In the genomic region with DNA sequence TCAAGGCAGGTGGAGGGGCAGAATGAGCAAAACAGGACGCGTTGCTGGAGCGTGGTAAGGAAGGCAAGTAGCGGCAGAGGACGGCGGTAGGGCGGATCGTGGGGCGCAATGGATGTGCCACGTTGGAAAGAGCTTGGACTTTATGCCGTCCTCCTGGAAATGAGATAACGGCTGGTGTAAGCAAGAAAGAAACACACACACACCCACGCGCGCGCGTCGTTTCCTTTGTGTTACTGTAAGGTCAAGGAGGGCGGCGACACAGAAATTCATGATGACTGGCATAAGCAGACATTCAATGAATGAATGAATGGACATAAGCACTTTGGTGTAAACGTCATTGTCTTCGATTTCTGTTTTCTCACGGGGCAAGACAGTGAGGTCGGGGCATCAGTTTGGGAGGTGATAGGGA, we compare ENCODE assay signal across 8 cellular contexts. TPM values are rescaled to one million over a fixed set of nuclear protein-coding genes. Genes with fewer than 3 reads are reported as not detected.
DNase-seq lines count a peak whose midpoint lies in the region; ATAC-seq, FAIRE-seq and TF ChIP-seq lines count a peak whose summit lies in the region.

No MANE protein-coding gene starts in this region.

- DNase-seq in NCI-H1417 (lab: John Stamatoyannopoulos, UW) (peak; percentile 21 to 69 (median 49)), NCI-H1417 treated with DMSO at 0.1 percent for 48 hours (lab: John Stamatoyannopoulos, UW) (no peak), body of pancreas (peak; percentile 36 to 64 (median 53)), keratinocyte (ENCODE audit: low read depth, low spot score) (no peak), AG08395 (ENCODE audit: low spot score) (no peak), NCI-H526 (lab: John Stamatoyannopoulos, UW) (no peak)
- peak; percentile 66 to 72 for DNase-seq in stimulated activated CD4-positive, alpha-beta T cell treated with anti-CD3 and anti-CD28 coated beads, Interleukin-2, amount 100 ng/mL, for 24 hours

- H3K9me3 ChIP-seq in body of pancreas = no peaks in the 10 kb centered on the region
- no peaks in the 10 kb centered on the region for H3K9me3 ChIP-seq in keratinocyte (ENCODE audit: control insufficient read depth, low read depth, low read length)

- H3K79me2 ChIP-seq in keratinocyte (ENCODE audit: control insufficient read depth, insufficient read depth, low read length) = peaks cover 43% of the 10 kb centered on the region

- intact Hi-C loops in body of pancreas (cut with DNase I) = no loop called here

- peak overlapping the region; percentile 77 for H3K4me2 ChIP-seq in keratinocyte (ENCODE audit: control insufficient read depth, extremely low read depth, insufficient read depth, low read depth, low read length)

- H3K27me3 Mint-ChIP-seq in T-helper 1 cell treated with Interleukin-12 subunit alpha and Interleukin-12 subunit beta and Interleukin-4 antibody, amounts not matched to agents 30 μg/mL and 1 μg/mL, for 36 hours (ENCODE audit: low read depth) = peaks cover 23% of the 10 kb centered on the region

- peak overlapping the region; percentile 98 for H3K9ac ChIP-seq in keratinocyte (ENCODE audit: control insufficient read depth, extremely low read depth, insufficient read depth, low read length)

- H3K36me3 ChIP-seq in body of pancreas (replicated peaks in 1 of 2; ENCODE audit: insufficient read depth in 1 of 2, low read depth in 2 of 2) (no peaks in the 10 kb centered on the region), keratinocyte (ENCODE audit: control insufficient read depth in 2 of 2, extremely low read depth in 1 of 2, insufficient read depth in 2 of 2, low read length in 2 of 2) (peaks cover 4 to 13% of the 10 kb centered on the region in 2 experiments)

- dilution Hi-C loops in keratinocyte (cut with MboI; ENCODE audit: extremely low pct_ligation_motif_present, low sequenced_read_pairs) = no loop called here

- no peaks in the 10 kb centered on the region for H3K9me3 Mint-ChIP-seq in T-helper 1 cell treated with Interleukin-12 subunit alpha and Interleukin-12 subunit beta and Interleukin-4 antibody, amounts not matched to agents 30 μg/mL and 1 μg/mL, for 36 hours

- H3K36me3 Mint-ChIP-seq in T-helper 1 cell treated with Interleukin-12 subunit alpha and Interleukin-12 subunit beta and Interleukin-4 antibody, amounts not matched to agents 30 μg/mL and 1 μg/mL, for 36 hours (ENCODE audit: low read depth) = peaks cover 7% of the 10 kb centered on the region

- H3K9me1 ChIP-seq in keratinocyte (ENCODE audit: control insufficient read depth, extremely low read depth, insufficient read depth, low read length) = no peaks in the 10 kb centered on the region

- TF ChIP-seq POLR2A in body of pancreas (IDR thresholded peaks at IDR 0.05) = no peak

- H3K4me1 ChIP-seq in body of pancreas (peaks cover 35% of the 10 kb centered on the region), keratinocyte (ENCODE audit: control insufficient read depth, extremely low read depth, insufficient read depth, low read length) (peaks cover 68% of the 10 kb centered on the region)

- 1 to 4% methylated on average over 24 of the region's 24 CpGs for WGBS in body of pancreas, 2 donors

- peak overlapping the region; percentile 83 for H3K27ac Mint-ChIP-seq in T-helper 1 cell treated with Interleukin-12 subunit alpha and Interleukin-12 subunit beta and Interleukin-4 antibody, amounts not matched to agents 30 μg/mL and 1 μg/mL, for 36 hours

- no peaks in the 10 kb centered on the region for H4K20me1 ChIP-seq in keratinocyte (ENCODE audit: control insufficient read depth, extremely low read depth, insufficient read depth, low read length)

- H2AFZ ChIP-seq in keratinocyte (ENCODE audit: control insufficient read depth, low read length) = peak overlapping the region; percentile 64

- H3K4me3 Mint-ChIP-seq in T-helper 1 cell treated with Interleukin-12 subunit alpha and Interleukin-12 subunit beta and Interleukin-4 antibody, amounts not matched to agents 30 μg/mL and 1 μg/mL, for 36 hours = peak overlapping the region; percentile 91

- no peaks in the 10 kb centered on the region for H3K27me3 ChIP-seq in body of pancreas
- H3K27me3 ChIP-seq in keratinocyte (ENCODE audit: control insufficient read depth, extremely low read depth, insufficient read depth, low read length) = no peaks in the 10 kb centered on the region

- no peak for TF ChIP-seq CTCF in body of pancreas (IDR thresholded peaks at IDR 0.05)
- TF ChIP-seq CTCF in keratinocyte (optimal IDR thresholded peaks at IDR 0.05 in 1 of 3, IDR thresholded peaks at IDR 0.05 in 1 of 3, conservative IDR thresholded peaks at IDR 0.05 in 1 of 3; ENCODE audit: extremely low read depth in 1 of 3, insufficient read depth in 2 of 3, low read length in 3 of 3) = no peak

- peaks cover 20% of the 10 kb centered on the region for H3K4me1 Mint-ChIP-seq in T-helper 1 cell treated with Interleukin-12 subunit alpha and Interleukin-12 subunit beta and Interleukin-4 antibody, amounts not matched to agents 30 μg/mL and 1 μg/mL, for 36 hours (ENCODE audit: low read depth)

- FAIRE-seq in keratinocyte (lab: Jason Lieb, UNC) = no peak

- H3K4me3 ChIP-seq in body of pancreas (peak overlapping the region; percentile 77 to 95), keratinocyte (ENCODE audit: control insufficient read depth in 2 of 3, extremely low read depth in 1 of 3, insufficient read depth in 2 of 3, low read depth in 1 of 3, low read length in 3 of 3) (peak overlapping the region; percentile 87 to 99 (median 89))

- ATAC-seq in body of pancreas = no peak

- H3K27ac ChIP-seq in body of pancreas (peak overlapping the region in 2 of 4 donors; percentile 32 to 74), keratinocyte (ENCODE audit: control insufficient read depth, insufficient read depth, low read length) (peak overlapping the region; percentile 95)

RNA-seq across cellular contexts. Expression of a gene that starts 0.7 kb away (rescaled TPM):
- 10 to 100 TPM in 1 of 2 donors, 1 to 10 TPM in 1; 9.3 to 17.1 TPM for total RNA-seq in body of pancreas
- 18.1 to 21.3 TPM (median 20.9 TPM) in 3 replicates for polyA plus RNA-seq in keratinocyte
- 7.1 TPM for polyA plus RNA-seq in keratinocyte (2011; ENCODE audit: low read depth)
- polyA plus RNA-seq in keratinocyte (2011; cell fraction: cytosol; rRNA removed) = 7.8 and 12.1 TPM in 2 replicates
- polyA plus RNA-seq in keratinocyte (2011; cell fraction: nucleus; rRNA removed) = 25.0 and 28.5 TPM in 2 replicates
- 7.4 and 12.1 TPM in 2 replicates for polyA plus RNA-seq in keratinocyte (2012; ENCODE audit: low replicate concordance)
- 18.2 to 60.4 TPM (median 50.2 TPM) in 3 replicates for polyA minus RNA-seq in keratinocyte
- polyA minus RNA-seq in keratinocyte (2011; cell fraction: cytosol; rRNA and poly(A)+ RNA removed) = 24.9 TPM
- 60.9 and 105 TPM in 2 replicates for polyA minus RNA-seq in keratinocyte (2011; cell fraction: nucleus; rRNA and poly(A)+ RNA removed)

RNA-seq across cellular contexts. Expression of a gene that starts 38.4 kb away (rescaled TPM):
- 10 to 100 TPM; 15.3 to 22.1 TPM for total RNA-seq in body of pancreas
- 35.7 to 70.4 TPM (median 52.3 TPM) in 3 replicates for polyA plus RNA-seq in keratinocyte
- polyA plus RNA-seq in keratinocyte (2011; ENCODE audit: low read depth) = 38.6 TPM
- polyA plus RNA-seq in keratinocyte (2011; cell fraction: cytosol; rRNA removed) = 32.3 and 32.7 TPM in 2 replicates
- polyA plus RNA-seq in keratinocyte (2011; cell fraction: nucleus; rRNA removed) = 127 and 163 TPM in 2 replicates
- 25.9 and 43.2 TPM in 2 replicates for polyA plus RNA-seq in keratinocyte (2012; ENCODE audit: low replicate concordance)
- polyA minus RNA-seq in keratinocyte = 34.9 to 50.0 TPM (median 40.9 TPM) in 3 replicates
- polyA minus RNA-seq in keratinocyte (2011; cell fraction: cytosol; rRNA and poly(A)+ RNA removed) = 29.9 TPM
- 21.9 and 32.6 TPM in 2 replicates for polyA minus RNA-seq in keratinocyte (2011; cell fraction: nucleus; rRNA and poly(A)+ RNA removed)

Comparison
In these comparisons a context has a peak if more than half of its experiments do, and no peak if none do; other contexts are left out.
1. DNase-seq: peak in NCI-H1417 (3 of 3), body of pancreas (4 of 4) and stimulated activated CD4-positive, alpha-beta T cell treated with anti-CD3 and anti-CD28 coated beads, Interleukin-2, amount 100 ng/mL, for 24 hours (2 of 2); none in NCI-H1417 treated with DMSO at 0.1 percent for 48 hours (single experiment), keratinocyte (single experiment), AG08395 (single experiment) and NCI-H526 (0 of 2).